In the genomic region with DNA sequence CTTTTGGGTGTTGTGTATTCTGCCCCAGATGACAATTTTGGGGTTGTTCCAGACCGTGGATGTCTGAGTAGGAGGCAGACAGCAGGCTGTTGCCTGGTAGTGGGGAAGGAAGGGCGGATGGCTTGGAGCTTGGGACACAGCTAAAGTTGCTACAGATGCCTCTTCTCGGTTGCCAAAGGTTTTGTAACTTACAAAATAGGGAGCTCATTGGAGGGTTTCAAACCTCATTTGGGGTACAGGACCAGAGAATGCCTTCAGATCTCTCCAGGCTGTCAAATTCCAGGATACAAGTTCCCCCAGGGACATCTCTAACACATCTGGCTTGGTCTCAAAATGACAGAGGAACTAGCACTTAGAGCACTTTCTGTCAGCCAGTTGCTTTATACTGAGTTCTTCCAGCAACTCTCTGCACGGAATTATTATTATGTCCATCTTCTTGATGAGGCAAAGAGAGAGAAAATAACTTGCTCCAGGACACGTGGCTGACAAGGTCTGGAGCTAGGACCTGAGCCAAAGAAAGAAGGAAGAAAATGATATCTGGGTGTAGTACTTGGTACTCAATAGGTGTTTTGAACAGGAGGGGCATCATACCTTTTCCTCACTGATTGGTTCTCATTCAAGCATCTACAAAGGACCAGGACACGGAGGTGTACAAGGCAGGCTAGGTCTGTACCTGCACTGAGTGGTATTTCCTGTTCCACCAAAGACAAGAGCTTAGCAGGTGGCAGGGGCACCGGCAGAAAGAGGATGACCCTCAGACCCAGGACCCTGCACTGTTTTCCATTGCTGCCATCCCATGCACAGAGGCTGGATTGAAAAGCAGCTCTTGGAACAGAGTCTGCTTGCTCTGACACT, we compare ENCODE assay signal across 14 cellular contexts. TPM values are rescaled to one million over a fixed set of nuclear protein-coding genes. Genes with fewer than 3 reads are reported as not detected.
DNase-seq lines count a peak whose midpoint lies in the region; ATAC-seq and TF ChIP-seq lines count a peak whose summit lies in the region.
"Had no signal": no experiment of that assay in that cellular context is flagged by ENCODE, and none has a peak within 500 bp of the region (broad histone marks: within the 10 kb centered on the region; RNA-seq: fewer than 3 reads in every experiment).

No MANE protein-coding gene starts in this region.

- ATAC-seq in SK-N-SH treated with all-trans-retinoic acid at 6 μM for 48 hours (no peak), gastroesophageal sphincter (peak; percentile 62), aorta (ENCODE audit: low FRiP score) (peak; percentile 41)

- no peak overlapping the region for H3K4me3 ChIP-seq in SK-N-SH (ENCODE audit: low read depth in 2 of 2, low read length in 1 of 2)
- no peak overlapping the region for H3K4me3 ChIP-seq in gastroesophageal sphincter
- no peak overlapping the region for H3K4me3 ChIP-seq in aorta (ENCODE audit: low read length in 2 of 2)
- no peak overlapping the region for H3K4me3 ChIP-seq in hepatocyte
- H3K4me3 ChIP-seq: testis had no signal

- intact Hi-C loops in posterior vena cava (cut with DNase I), result loop anchor here (1.0 to 10.0 kb wide), 4 partner anchors 38 to 1299 kb away; no protein-coding TSS in a partner anchor
- intact Hi-C loops in aorta (cut with DNase I), result loop anchor here (10.0 kb wide), 2 partner anchors 79 to 109 kb away; no protein-coding TSS in a partner anchor

- TF ChIP-seq POLR2A in gastroesophageal sphincter (IDR thresholded peaks at IDR 0.05), result no peak

- POLR2A ChIA-PET in SK-N-SH (lab: Yijun Ruan, JAX), result no interaction called here

- H3K4me2 ChIP-seq in SK-N-SH, result peak overlapping the region; percentile 48
- H3K4me2 ChIP-seq in hepatocyte, result no peak overlapping the region

- 72% methylated on average over 7 of the region's 7 CpGs for WGBS in SK-N-SH (ENCODE audit: low lambda C conversion rate)
- 16% methylated on average over 6 of the region's 7 CpGs; no CpG with 5 or more reads in 1 of the 2 donors for WGBS in gastroesophageal sphincter (ENCODE audit: low coverage in 1 of 2), 2 donors
- 55 to 59% methylated on average over 7 of the region's 7 CpGs for WGBS in aorta, 2 donors
- WGBS in hepatocyte (ENCODE audit: low lambda C conversion rate, missing lambda C conversion rate), result 79% methylated on average over 7 of the region's 7 CpGs

- H3F3A ChIP-seq in SK-N-SH (replicated peaks; ENCODE audit: insufficient read depth), result peaks cover 5% of the 10 kb centered on the region

- H3K4me1 ChIP-seq in SK-N-SH (ENCODE audit: control insufficient read depth in 1 of 2, insufficient read depth in 2 of 2, low read depth in 1 of 2, low read length in 1 of 2) (peaks cover 3 to 11% of the 10 kb centered on the region in 2 experiments; a peak in 3 of 4 replicates), gastroesophageal sphincter (peaks cover 3 to 62% (median 24%) of the 10 kb centered on the region in 3 donors), aorta (ENCODE audit: control insufficient read depth in 1 of 2, insufficient read depth in 2 of 2, low read length in 2 of 2) (peaks cover 0 to 12% of the 10 kb centered on the region in 2 donors), hepatocyte (ENCODE audit: insufficient read depth) (peaks cover 5% of the 10 kb centered on the region)

- H3K36me3 ChIP-seq in SK-N-SH (replicated peaks in 1 of 2; ENCODE audit: control insufficient read depth in 1 of 2, insufficient read depth in 2 of 2, low read length in 1 of 2), result no peaks in the 10 kb centered on the region
- no peaks in the 10 kb centered on the region for H3K36me3 ChIP-seq in gastroesophageal sphincter
- H3K36me3 ChIP-seq in aorta (ENCODE audit: control insufficient read depth in 1 of 2, insufficient read depth in 2 of 2, low read length in 1 of 2), result no peaks in the 10 kb centered on the region
- H3K36me3 ChIP-seq in hepatocyte (replicated peaks; ENCODE audit: insufficient read depth, low read depth), result no peaks in the 10 kb centered on the region

- H3K79me2 ChIP-seq in SK-N-SH (ENCODE audit: insufficient read depth) (no peaks in the 10 kb centered on the region), hepatocyte (no peaks in the 10 kb centered on the region)

- H3K9ac ChIP-seq in SK-N-SH, result no peak overlapping the region; the same call in 1 of the 2 replicates

- H3K27me3 ChIP-seq in SK-N-SH (ENCODE audit: insufficient read depth) (no peaks in the 10 kb centered on the region), gastroesophageal sphincter (no peaks in the 10 kb centered on the region), aorta (ENCODE audit: control insufficient read depth in 1 of 2, insufficient read depth in 2 of 2, low read length in 1 of 2) (no peaks in the 10 kb centered on the region), hepatocyte (no peaks in the 10 kb centered on the region)
- H3K27me3 ChIP-seq: testis had no signal

- TF ChIP-seq RAD21 in SK-N-SH (IDR thresholded peaks at IDR 0.05; ENCODE audit: low read length), result no peak

- CTCF ChIA-PET in SK-N-SH (lab: Yijun Ruan, JAX), result interaction anchor here (1.0 to 3.5 kb wide), 3 partner anchors 10 to 57 kb away, joined by 3 to 13 read pairs (median 3); no protein-coding TSS in a partner anchor

- TF ChIP-seq EP300 in SK-N-SH (IDR thresholded peaks at IDR 0.05; ENCODE audit: borderline replicate concordance in 1 of 2, low read depth in 1 of 2, low read length in 1 of 2) (no peak), gastroesophageal sphincter (IDR thresholded peaks at IDR 0.05) (no peak)

- H4K20me1 ChIP-seq in SK-N-SH (ENCODE audit: insufficient read depth), result no peaks in the 10 kb centered on the region
- H4K20me1 ChIP-seq in hepatocyte (ENCODE audit: insufficient read depth, poor library complexity, severe bottlenecking), result no peaks in the 10 kb centered on the region

- no peak for DNase-seq in SK-N-SH
- peak; percentile 82 for DNase-seq in posterior vena cava (ENCODE audit: low spot score)
- peak in 1 of 2 donors; percentile 57 for DNase-seq in aorta
- no peak for DNase-seq in activated effector memory CD4-positive, alpha-beta T cell treated with anti-CD3 and anti-CD28 coated beads, Interleukin-2, amount 50 U/mL, for 16 hours
- DNase-seq in hepatocyte (ENCODE audit: low spot score), result no peak
- no peak for DNase-seq in stimulated activated CD8-positive, alpha-beta memory T cell treated with anti-CD3 and anti-CD28 coated beads, Interleukin-4, amount 100 ng/mL, for 48 hours
- DNase-seq: activated CD8-positive, alpha-beta memory T cell treated with anti-CD3 and anti-CD28 coated beads, Interleukin-2, amount 50 U/mL, for 48 hours; effector memory CD4-positive, alpha-beta T cell; MM.1S; NCI-H510A; retina; testis had no signal

- H2AFZ ChIP-seq in SK-N-SH (ENCODE audit: low read depth), result no peak overlapping the region
- H2AFZ ChIP-seq in hepatocyte, result no peak overlapping the region

- no peak for TF ChIP-seq CTCF in SK-N-SH (IDR thresholded peaks at IDR 0.05)
- TF ChIP-seq CTCF in gastroesophageal sphincter (IDR thresholded peaks at IDR 0.05), result no peak
- no peak for TF ChIP-seq CTCF in hepatocyte (IDR thresholded peaks at IDR 0.05; ENCODE audit: poor library complexity)

- no peaks in the 10 kb centered on the region for H3K9me3 ChIP-seq in SK-N-SH
- H3K9me3 ChIP-seq in gastroesophageal sphincter, result no peaks in the 10 kb centered on the region
- H3K9me3 ChIP-seq in aorta (ENCODE audit: control insufficient read depth, low read length), result no peaks in the 10 kb centered on the region
- H3K9me3 ChIP-seq in hepatocyte (ENCODE audit: low read depth), result no peaks in the 10 kb centered on the region
- H3K9me3 ChIP-seq: testis had no signal

- H3K27ac ChIP-seq in SK-N-SH (ENCODE audit: low read depth in 2 of 2, low read length in 1 of 2) (peak overlapping the region in 1 of 2 experiments; percentile 84; a peak in 2 of 4 replicates), gastroesophageal sphincter (peak overlapping the region; percentile 83 to 88 (median 87)), aorta (ENCODE audit: low read depth in 1 of 2, low read length in 2 of 2) (peak overlapping the region in 1 of 2 donors; percentile 65), hepatocyte (no peak overlapping the region)
- H3K27ac ChIP-seq: testis had no signal

- no peaks in the 10 kb centered on the region for H3K9me2 ChIP-seq in SK-N-SH
- no peaks in the 10 kb centered on the region for H3K9me2 ChIP-seq in hepatocyte (replicated peaks; ENCODE audit: insufficient read depth)

TF ChIP-seq in SK-N-SH, 30 proteins besides CTCF, POLR2A, EP300 and RAD21 (continues in another document):
- TF ChIP-seq TEAD4 (IDR thresholded peaks at IDR 0.05; ENCODE audit: borderline replicate concordance, insufficient read depth) (no peak), FOXJ3 (CRISPR knock-in tag; IDR thresholded peaks at IDR 0.05) (no peak), JUND (IDR thresholded peaks at IDR 0.05) (no peak), NFIC (IDR thresholded peaks at IDR 0.05; ENCODE audit: borderline replicate concordance) (no peak)
- TF ChIP-seq, protein P1, sequence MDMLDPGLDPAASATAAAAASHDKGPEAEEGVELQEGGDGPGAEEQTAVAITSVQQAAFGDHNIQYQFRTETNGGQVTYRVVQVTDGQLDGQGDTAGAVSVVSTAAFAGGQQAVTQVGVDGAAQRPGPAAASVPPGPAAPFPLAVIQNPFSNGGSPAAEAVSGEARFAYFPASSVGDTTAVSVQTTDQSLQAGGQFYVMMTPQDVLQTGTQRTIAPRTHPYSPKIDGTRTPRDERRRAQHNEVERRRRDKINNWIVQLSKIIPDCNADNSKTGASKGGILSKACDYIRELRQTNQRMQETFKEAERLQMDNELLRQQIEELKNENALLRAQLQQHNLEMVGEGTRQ (IDR thresholded peaks at IDR 0.05; ENCODE audit: borderline replicate concordance, low read depth, low read length), result no peak

TF ChIP-seq in SK-N-SH treated with all-trans-retinoic acid at 6 μM for 48 hours, 23 proteins besides CTCF, POLR2A, EP300 and RAD21 (continues in another document):
- TF ChIP-seq RARB (CRISPR knock-in tag; IDR thresholded peaks at IDR 0.05), result no peak
- no peak for TF ChIP-seq CSDC2 (CRISPR knock-in tag; IDR thresholded peaks at IDR 0.05)

RNA-seq across cellular contexts. Expression of gene SLC1A2, which starts 55.9 kb away (rescaled TPM):
- polyA plus RNA-seq in SK-N-SH (2012; rRNA removed), result under 0.01 and 0.05 TPM in 2 replicates
- 0.01 and 0.04 TPM in 2 replicates for polyA plus RNA-seq in SK-N-SH (2012; cell fraction: cytosol; rRNA removed)
- 0.02 TPM in 1 of 2 replicates, not detected in the other for polyA plus RNA-seq in SK-N-SH (2012; cell fraction: nucleus; rRNA removed)
- total RNA-seq in gastroesophageal sphincter, result 1 to 10 TPM in 1 of 4 donors, under 1 TPM in 2, not detected in 1; 0.12 to 1.5 (median 0.40) TPM
- 1 to 10 TPM; 1.9 to 2.9 TPM for total RNA-seq in posterior vena cava
- 1 to 10 TPM; 1.1 to 1.5 TPM for total RNA-seq in aorta
- not detected for polyA plus RNA-seq in aorta
- 0.84 and 2.9 TPM in 2 replicates for total RNA-seq in hepatocyte
- 0.59 TPM in 1 of 2 replicates, not detected in the other for polyA plus RNA-seq in hepatocyte
